ENCODE assay signal across 8 cellular contexts in the genomic region with DNA sequence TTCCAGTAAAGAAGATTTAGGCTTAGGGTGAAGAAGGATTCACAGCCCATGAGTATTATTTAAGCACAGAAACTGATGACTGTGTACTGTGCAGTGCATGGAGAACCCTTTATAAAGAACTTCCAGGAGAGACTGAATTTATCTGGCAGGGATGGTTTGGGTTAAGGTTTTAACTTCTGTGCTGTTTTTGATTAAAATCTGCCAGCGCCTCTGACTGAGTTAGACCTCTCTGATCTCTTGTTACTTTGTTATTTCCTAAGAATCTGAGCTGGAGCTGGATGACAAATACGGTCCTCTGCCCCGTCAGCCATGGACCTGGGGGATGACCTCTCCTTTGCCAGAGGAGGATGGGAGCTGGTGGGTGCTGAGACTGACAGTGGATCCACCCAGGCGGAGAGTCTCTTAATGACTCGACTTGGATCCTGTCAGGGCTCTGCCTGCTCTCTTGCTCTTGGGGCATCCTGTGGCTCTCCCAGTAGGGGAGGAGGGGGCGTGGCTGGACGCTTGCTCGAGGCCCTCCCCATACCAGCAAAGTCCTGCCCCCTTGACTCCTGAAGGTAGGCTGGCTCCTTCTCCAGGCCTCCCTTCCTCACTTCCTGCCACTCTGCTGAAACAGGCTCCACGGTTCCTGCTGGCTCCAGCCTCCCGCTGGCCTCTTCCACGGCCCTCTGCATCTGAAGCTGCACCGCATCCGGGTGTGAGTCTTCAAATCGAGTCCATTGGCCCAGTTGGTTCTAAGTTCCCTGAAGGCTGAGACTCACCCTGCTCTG. TPM values are rescaled to one million over a fixed set of nuclear protein-coding genes. Genes with fewer than 3 reads are reported as not detected.
DNase-seq lines count a peak whose midpoint lies in the region; ATAC-seq and TF ChIP-seq lines count a peak whose summit lies in the region.

No MANE protein-coding gene starts in this region.

- BruUV-seq in mammary epithelial cell (replicated peaks; lab: Mats Ljungman, UMichigan) = no TSS peak

- H3K27ac Mint-ChIP-seq in activated naive CD4-positive, alpha-beta T cell treated with anti-CD3 and anti-CD28 coated beads, Interleukin-2, amount 10 ng/mL, durations not matched to agents 7 days and 5 days = peak overlapping the region; percentile 31

- H4K20me1 ChIP-seq in mammary epithelial cell (ENCODE audit: insufficient read depth, low read length) = no peaks in the 10 kb centered on the region

- H3K27me3 ChIP-seq in mammary epithelial cell (ENCODE audit: insufficient read depth, low read length) = no peaks in the 10 kb centered on the region

- H3K4me3 Mint-ChIP-seq in activated naive CD4-positive, alpha-beta T cell treated with anti-CD3 and anti-CD28 coated beads, Interleukin-2, amount 10 ng/mL, durations not matched to agents 7 days and 5 days = no peak overlapping the region

- no peak for TF ChIP-seq CTCF in mammary epithelial cell (conservative IDR thresholded peaks at IDR 0.05 in 1 of 2, IDR thresholded peaks at IDR 0.05 in 1 of 2; ENCODE audit: extremely low read depth in 1 of 2, insufficient read depth in 1 of 2, low read depth in 1 of 2, low read length in 2 of 2)

- H3K9ac ChIP-seq in mammary epithelial cell (ENCODE audit: insufficient read depth, low read length) = no peak overlapping the region

- no peak for ATAC-seq in HG02763 (IDR thresholded peaks at IDR 0.05; ENCODE audit: unreplicated experiment)
- no peak for ATAC-seq in HG03469 (IDR thresholded peaks at IDR 0.05; ENCODE audit: unreplicated experiment)
- no peak for ATAC-seq in HG03571 (IDR thresholded peaks at IDR 0.05; ENCODE audit: unreplicated experiment)

- H3K79me2 ChIP-seq in mammary epithelial cell (ENCODE audit: insufficient read depth, low read length) = no peaks in the 10 kb centered on the region

- no peak overlapping the region for H3K4me3 ChIP-seq in mammary epithelial cell (replicated peaks in 1 of 3; ENCODE audit: insufficient read depth in 1 of 3, low read depth in 2 of 3, low read length in 3 of 3)

- H3K4me1 ChIP-seq in mammary epithelial cell (ENCODE audit: insufficient read depth, low read length) = peaks cover 8% of the 10 kb centered on the region

- no peaks in the 10 kb centered on the region for H3K9me3 ChIP-seq in mammary epithelial cell (replicated peaks; ENCODE audit: insufficient read depth, low read length)

- H3K4me1 Mint-ChIP-seq in activated naive CD4-positive, alpha-beta T cell treated with anti-CD3 and anti-CD28 coated beads, Interleukin-2, amount 10 ng/mL, durations not matched to agents 7 days and 5 days = no peaks in the 10 kb centered on the region

- CTCF ChIA-PET in activated naive CD4-positive, alpha-beta T cell treated with anti-CD3 and anti-CD28 coated beads, Interleukin-2, amount 10 ng/mL, durations not matched to agents 7 days and 5 days (lab: Charles Lee) = no interaction called here
- CTCF ChIA-PET in mammary epithelial cell (lab: Charles Lee; ENCODE audit: low non-redundant PET) = no interaction called here

- no peaks in the 10 kb centered on the region for H3K36me3 ChIP-seq in mammary epithelial cell (ENCODE audit: insufficient read depth, low read length)

- in situ Hi-C loops in mammary epithelial cell (cut with MboI; ENCODE audit: low sequenced_read_pairs in 2 of 2) = no loop called here

- no peak overlapping the region for H3K4me2 ChIP-seq in mammary epithelial cell (ENCODE audit: insufficient read depth, low read depth, low read length)

- no peaks in the 10 kb centered on the region for H3K9me3 Mint-ChIP-seq in activated naive CD4-positive, alpha-beta T cell treated with anti-CD3 and anti-CD28 coated beads, Interleukin-2, amount 10 ng/mL, durations not matched to agents 7 days and 5 days

- WGBS in mammary epithelial cell (ENCODE audit: low coverage, missing lambda C conversion rate) = 70% methylated on average over 13 of the region's 14 CpGs

- dilution Hi-C loops in mammary epithelial cell (cut with HindIII; ENCODE audit: low sequenced_read_pairs) = no loop called here

- peak overlapping the region; percentile 64 for H2AFZ ChIP-seq in mammary epithelial cell (ENCODE audit: low read depth, low read length)

- intact Hi-C loops in mammary epithelial cell (cut with micrococcal nuclease) = no loop called here

- no peak overlapping the region for H3K27ac ChIP-seq in mammary epithelial cell (ENCODE audit: insufficient read depth, low read depth, low read length)

- peaks cover 53% of the 10 kb centered on the region for H3K27me3 Mint-ChIP-seq in activated naive CD4-positive, alpha-beta T cell treated with anti-CD3 and anti-CD28 coated beads, Interleukin-2, amount 10 ng/mL, durations not matched to agents 7 days and 5 days

- no peak for DNase-seq in activated naive CD4-positive, alpha-beta T cell treated with anti-CD3 and anti-CD28 coated beads, Interleukin-2, amount 10 ng/mL, durations not matched to agents 7 days and 5 days
- DNase-seq in activated naive CD4-positive, alpha-beta T cell treated with anti-CD3 and anti-CD28 coated beads, Interleukin-2, amount 50 U/mL, for 16 hours = no peak
- DNase-seq in mammary epithelial cell (peak; percentile 60), left kidney (ENCODE audit: low read depth, low spot score) (peak; percentile 82), NCI-H2171 treated with DMSO at 0.1 percent for 48 hours (lab: John Stamatoyannopoulos, UW) (no peak)

- no peaks in the 10 kb centered on the region for H3K36me3 Mint-ChIP-seq in activated naive CD4-positive, alpha-beta T cell treated with anti-CD3 and anti-CD28 coated beads, Interleukin-2, amount 10 ng/mL, durations not matched to agents 7 days and 5 days

RNA-seq across cellular contexts. Expression of gene MAP3K14, which starts 24.8 kb away (rescaled TPM):
- total RNA-seq in mammary epithelial cell = 10 to 100 TPM in 1 of 2 donors, 1 to 10 TPM in 1; 5.2 to 11.6 TPM
- polyA plus RNA-seq in mammary epithelial cell = 9.3 TPM
- polyA minus RNA-seq in mammary epithelial cell = 9.1 TPM

Comparison
In these comparisons a context has a peak if more than half of its experiments do, and no peak if none do; other contexts are left out.
1. DNase-seq: peak in mammary epithelial cell (single experiment) and left kidney (single experiment); none in activated naive CD4-positive, alpha-beta T cell treated with anti-CD3 and anti-CD28 coated beads, Interleukin-2, amount 10 ng/mL, durations not matched to agents 7 days and 5 days (single experiment), activated naive CD4-positive, alpha-beta T cell treated with anti-CD3 and anti-CD28 coated beads, Interleukin-2, amount 50 U/mL, for 16 hours (single experiment) and NCI-H2171 treated with DMSO at 0.1 percent for 48 hours (single experiment).